In genomic region chr5:159178978-159179377, GRCh38 we compare ENCODE assay signal across 8 cellular contexts. TPM values are rescaled to one million over a fixed set of nuclear protein-coding genes. Genes with fewer than 3 reads are reported as not detected.
DNase-seq lines count a peak whose midpoint lies in the region; ATAC-seq and TF ChIP-seq lines count a peak whose summit lies in the region.

No MANE protein-coding gene starts in this region.

- H3K27ac Mint-ChIP-seq in CD14-positive monocyte, result peak overlapping the region; percentile 56 to 88 (median 81)

- H3K36me3 Mint-ChIP-seq in CD14-positive monocyte, result peaks cover 46 to 59% of the 10 kb centered on the region in 2 donors

- intact Hi-C loops in CD14-positive monocyte (cut with micrococcal nuclease), result no loop called here
- intact Hi-C loops in lower lobe of right lung (cut with DNase I), result no loop called here

- H3K4me1 ChIP-seq in HUES48 (ENCODE audit: control insufficient read depth, insufficient read depth, low read length) (no peaks in the 10 kb centered on the region; the same call in 1 of the 2 replicates), lower lobe of right lung (peaks cover 87% of the 10 kb centered on the region)

- H3K9me3 ChIP-seq in HUES48 (ENCODE audit: control insufficient read depth, insufficient read depth, low read length) (no peaks in the 10 kb centered on the region), lower lobe of right lung (no peaks in the 10 kb centered on the region)

- TF ChIP-seq CTCF in CD14-positive monocyte (IDR thresholded peaks at IDR 0.05) (no peak), lower lobe of right lung (IDR thresholded peaks at IDR 0.05) (no peak)

- peaks cover 3% of the 10 kb centered on the region; the same call in 1 of the 2 replicates for H3K36me3 ChIP-seq in HUES48 (ENCODE audit: control insufficient read depth, insufficient read depth, low read length)
- peaks cover 17% of the 10 kb centered on the region for H3K36me3 ChIP-seq in lower lobe of right lung

- peaks cover 21% of the 10 kb centered on the region for H3K4me1 Mint-ChIP-seq in CD14-positive monocyte

- H3K27ac ChIP-seq in HUES48 (ENCODE audit: low read depth, low read length) (peak overlapping the region; percentile 72), lower lobe of right lung (peak overlapping the region; percentile 44)

- no peak overlapping the region for H3K4me3 Mint-ChIP-seq in CD14-positive monocyte

- no peak overlapping the region for H3K4me3 ChIP-seq in HUES48 (ENCODE audit: low read depth, low read length)
- H3K4me3 ChIP-seq in lower lobe of right lung, result no peak overlapping the region

- no peaks in the 10 kb centered on the region for H3K27me3 Mint-ChIP-seq in CD14-positive monocyte (ENCODE audit: low read depth in 3 of 3)

- H3K9ac ChIP-seq in HUES48 (ENCODE audit: low read depth, low read length), result no peak overlapping the region

- no peaks in the 10 kb centered on the region for H3K27me3 ChIP-seq in HUES48 (ENCODE audit: control insufficient read depth, insufficient read depth, low read length)
- no peaks in the 10 kb centered on the region for H3K27me3 ChIP-seq in lower lobe of right lung (ENCODE audit: low read depth)

- DNase-seq in CD14-positive monocyte (ENCODE audit: low spot score), result no peak
- peak; percentile 98 for DNase-seq in amniotic epithelial cell (ENCODE audit: low read depth)
- no peak for DNase-seq in lower lobe of right lung
- DNase-seq in NCI-H1436 treated with DMSO at 0.1 percent for 48 hours (lab: John Stamatoyannopoulos, UW), result no peak
- no peak for DNase-seq in NCI-H345 treated with DMSO at 0.1 percent for 48 hours (lab: John Stamatoyannopoulos, UW; ENCODE audit: unreplicated experiment)
- DNase-seq in activated gamma-delta T cell (lab: John Stamatoyannopoulos, UW), result no peak

- no peaks in the 10 kb centered on the region for H3K9me3 Mint-ChIP-seq in CD14-positive monocyte

- ATAC-seq in GM21367 (IDR thresholded peaks at IDR 0.05; ENCODE audit: unreplicated experiment) (peak; percentile 57), lower lobe of right lung (peak; percentile 84 to 85)

RNA-seq across cellular contexts. Expression of gene RNF145, which starts 30.4 kb away (rescaled TPM):
- 10 to 100 TPM in 1 of 2 donors, 1 to 10 TPM in 1; 9.1 to 11.5 TPM for polyA plus RNA-seq in CD14-positive monocyte
- 221 TPM for total RNA-seq in lower lobe of right lung
